27 cellular contexts compared by ENCODE assay signal in the genomic region with DNA sequence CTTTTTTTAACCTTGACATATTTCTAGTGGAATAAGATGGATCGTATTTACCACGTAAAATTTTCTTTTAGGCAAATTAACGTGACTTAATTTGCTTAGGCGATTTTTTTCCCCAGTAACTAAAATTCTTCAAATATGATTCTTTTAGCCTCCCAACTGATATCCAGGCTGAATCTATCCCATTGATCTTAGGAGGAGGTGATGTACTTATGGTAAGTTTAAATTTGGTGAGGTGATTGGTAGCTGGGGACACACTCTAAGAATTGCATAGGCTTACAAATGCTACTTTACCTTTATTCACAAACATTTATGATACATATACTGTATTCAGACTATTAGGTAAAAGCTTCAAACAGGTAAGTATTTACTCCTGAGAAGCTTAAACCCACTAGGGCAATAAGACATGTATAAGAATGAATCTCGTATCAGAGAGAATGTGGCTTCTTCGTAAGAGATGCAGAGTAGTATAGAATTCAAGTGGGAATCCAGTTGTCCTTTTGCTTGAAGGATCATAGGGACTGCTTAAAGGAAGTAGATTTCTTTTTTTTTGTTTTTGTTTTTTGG.
"Had no signal": no experiment of that assay in that cellular context is flagged by ENCODE, and none has a peak within 500 bp of the region (broad histone marks: within the 10 kb centered on the region; RNA-seq: fewer than 3 reads in every experiment).

No MANE protein-coding gene starts in this region.

- H3K27ac Mint-ChIP-seq: activated B cell treated with CpG ODN at 0.5 μM for 24 hours; activated naive CD4-positive, alpha-beta T cell treated with anti-CD3 and anti-CD28 coated beads for 36 hours; activated T-helper 1 cell treated with anti-CD3 and anti-CD28 coated beads, Interleukin-12 subunit alpha, Interleukin-12 subunit beta, Interleukin-2, Interleukin-4 antibody, amounts not matched to agents 30 ng/mL and 10 ng/mL and 1 ng/mL, durations not matched to agents 14 hours and 24 hours and 36 hours; activated T-helper 2 cell treated with anti-CD3 and anti-CD28 coated beads, Interferon-gamma antibody, Interleukin-2, Interleukin-4, amounts not matched to agents 10 μg/mL and 5 μg/mL and 100 μg/mL, durations not matched to agents 14 hours and 24 hours and 36 hours; T-cell; T-helper 1 cell treated with Interleukin-12 subunit alpha and Interleukin-12 subunit beta and Interleukin-4 antibody, amounts not matched to agents 30 μg/mL and 1 μg/mL, for 36 hours; T-helper 2 cell treated with Interferon-gamma antibody and Interleukin-4, amounts not matched to agents 5 μg/mL and 100 μg/mL, for 36 hours had no signal

- H3K4me3 ChIP-seq: esophagus squamous epithelium, gastroesophageal sphincter, heart right ventricle had no signal

- ATAC-seq: activated CD4-positive, CD25-positive, alpha-beta regulatory T cell treated with anti-CD3 and anti-CD28 coated beads, Interleukin-2, amount 50 U/mL, for 24 hours; activated CD8-positive, alpha-beta T cell treated with anti-CD3 and anti-CD28 coated beads for 36 hours; gastroesophageal sphincter; T-cell had no signal

- H3K9me3 ChIP-seq: esophagus squamous epithelium, gastroesophageal sphincter, heart right ventricle had no signal

- DNase-seq: activated B cell treated with CpG ODN at 0.5 μM for 24 hours; activated CD4-positive, alpha-beta T cell treated with anti-CD3 and anti-CD28 coated beads for 48 hours; activated CD4-positive, alpha-beta T cell treated with anti-CD3 and anti-CD28 coated beads, Interleukin-2, amount 50 U/mL, for 1 hour; activated CD4-positive, alpha-beta T cell treated with anti-CD3 and anti-CD28 coated beads, Interleukin-2, amount 50 U/mL, for 48 hours; activated CD8-positive, alpha-beta memory T cell treated with anti-CD3 and anti-CD28 coated beads for 24 hours; activated CD8-positive, alpha-beta T cell treated with anti-CD3 and anti-CD28 coated beads for 36 hours; activated effector memory CD4-positive, alpha-beta T cell treated with anti-CD3 and anti-CD28 coated beads, Interleukin-2, amount 50 U/mL, for 16 hours; activated naive CD4-positive, alpha-beta T cell treated with anti-CD3 and anti-CD28 coated beads for 36 hours; activated T-cell treated with anti-CD3 and anti-CD28 coated beads, Interleukin-2, amount 50 U/mL, for 1 hour; amniotic stem cell; anterior cingulate cortex; brain microvascular endothelial cell; effector CD8-positive, alpha-beta T cell; esophagus squamous epithelium; foreskin melanocyte; SW 1271; T-cell; T1000; WERI-Rb-1 had no signal

- H3K4me3 Mint-ChIP-seq: activated B cell treated with CpG ODN at 0.5 μM for 24 hours; activated CD8-positive, alpha-beta T cell treated with anti-CD3 and anti-CD28 coated beads for 36 hours; activated naive CD4-positive, alpha-beta T cell treated with anti-CD3 and anti-CD28 coated beads for 36 hours; activated naive CD4-positive, alpha-beta T cell treated with anti-CD3 and anti-CD28 coated beads, Interleukin-2, amount 50 U/mL, for 24 hours; activated T-helper 1 cell treated with anti-CD3 and anti-CD28 coated beads, Interleukin-12 subunit alpha, Interleukin-12 subunit beta, Interleukin-2, Interleukin-4 antibody, amounts not matched to agents 30 ng/mL and 10 ng/mL and 1 ng/mL, durations not matched to agents 14 hours and 24 hours and 36 hours; T-cell; T-helper 1 cell treated with Interleukin-12 subunit alpha and Interleukin-12 subunit beta and Interleukin-4 antibody, amounts not matched to agents 30 μg/mL and 1 μg/mL, for 36 hours; T-helper 2 cell treated with Interferon-gamma antibody and Interleukin-4, amounts not matched to agents 5 μg/mL and 100 μg/mL, for 36 hours had no signal

- H3K9me3 Mint-ChIP-seq: activated B cell treated with CpG ODN at 0.5 μM for 24 hours; activated CD8-positive, alpha-beta T cell treated with anti-CD3 and anti-CD28 coated beads for 36 hours; activated naive CD4-positive, alpha-beta T cell treated with anti-CD3 and anti-CD28 coated beads for 36 hours; activated naive CD4-positive, alpha-beta T cell treated with anti-CD3 and anti-CD28 coated beads, Interleukin-2, amount 50 U/mL, for 24 hours; activated T-helper 1 cell treated with anti-CD3 and anti-CD28 coated beads, Interleukin-12 subunit alpha, Interleukin-12 subunit beta, Interleukin-2, Interleukin-4 antibody, amounts not matched to agents 30 ng/mL and 10 ng/mL and 1 ng/mL, durations not matched to agents 14 hours and 24 hours and 36 hours; activated T-helper 2 cell treated with anti-CD3 and anti-CD28 coated beads, Interferon-gamma antibody, Interleukin-2, Interleukin-4, amounts not matched to agents 10 μg/mL and 5 μg/mL and 100 μg/mL, durations not matched to agents 14 hours and 24 hours and 36 hours; T-cell; T-helper 1 cell treated with Interleukin-12 subunit alpha and Interleukin-12 subunit beta and Interleukin-4 antibody, amounts not matched to agents 30 μg/mL and 1 μg/mL, for 36 hours; T-helper 2 cell treated with Interferon-gamma antibody and Interleukin-4, amounts not matched to agents 5 μg/mL and 100 μg/mL, for 36 hours had no signal

- H3K27me3 ChIP-seq: brain microvascular endothelial cell, esophagus squamous epithelium, gastroesophageal sphincter, heart right ventricle had no signal

- H3K27me3 Mint-ChIP-seq: activated B cell treated with CpG ODN at 0.5 μM for 24 hours; activated CD8-positive, alpha-beta T cell treated with anti-CD3 and anti-CD28 coated beads for 36 hours; activated naive CD4-positive, alpha-beta T cell treated with anti-CD3 and anti-CD28 coated beads, Interleukin-2, amount 50 U/mL, for 24 hours; T-cell had no signal
